In genomic region chr10:32153252-32153651, GRCh38 we compare ENCODE assay signal across 26 cellular contexts.
"Had no signal": no experiment of that assay in that cellular context is flagged by ENCODE, and none has a peak within 500 bp of the region (broad histone marks: within the 10 kb centered on the region; RNA-seq: fewer than 3 reads in every experiment).

No MANE protein-coding gene starts in this region.

- H3K36me3 ChIP-seq: esophagus squamous epithelium, gastrocnemius medialis, heart right ventricle, left lung, lower lobe of right lung had no signal

- ATAC-seq: esophagus mucosa, gastrocnemius medialis, heart right ventricle, left cardiac atrium, left lung, left ventricle myocardium superior, lower lobe of right lung, mucosa of descending colon had no signal

- DNase-seq: dorsolateral prefrontal cortex; effector CD4-positive, alpha-beta T cell; effector memory CD4-positive, alpha-beta T cell; erythroblast; esophagus squamous epithelium; foreskin melanocyte; gastrocnemius medialis; glutamatergic neuron; head of caudate nucleus; heart right ventricle; hippocampal formation; left cardiac atrium; left lung; left ventricle myocardium superior; lower lobe of right lung; mesenchymal stem cell; mucosa of descending colon; naive B cell had no signal

- H3K4me1 ChIP-seq: left lung had no signal

- H3K36me3 Mint-ChIP-seq: mesothelial cell of epicardium, naive B cell had no signal

- H3K9me3 ChIP-seq: esophagus squamous epithelium, gastrocnemius medialis, mucosa of descending colon had no signal

- H3K27ac ChIP-seq: coronary artery, dorsolateral prefrontal cortex, epithelial cell of prostate, esophagus squamous epithelium, gastrocnemius medialis, heart right ventricle, left lung, lower lobe of right lung had no signal

- H3K4me3 ChIP-seq: coronary artery, dorsolateral prefrontal cortex, esophagus squamous epithelium, gastrocnemius medialis, heart right ventricle, left lung, lower lobe of right lung, mucosa of descending colon had no signal

- H3K4me3 Mint-ChIP-seq: mesothelial cell of epicardium, naive B cell had no signal

- FAIRE-seq: colon, endometrium, islet of Langerhans, keratinocyte had no signal

- H3K27ac Mint-ChIP-seq: mesothelial cell of epicardium had no signal

- H3K27me3 ChIP-seq: dorsolateral prefrontal cortex, esophagus squamous epithelium, gastrocnemius medialis, heart right ventricle, left lung had no signal

- H3K4me1 Mint-ChIP-seq: naive B cell had no signal
